In the genomic region with DNA sequence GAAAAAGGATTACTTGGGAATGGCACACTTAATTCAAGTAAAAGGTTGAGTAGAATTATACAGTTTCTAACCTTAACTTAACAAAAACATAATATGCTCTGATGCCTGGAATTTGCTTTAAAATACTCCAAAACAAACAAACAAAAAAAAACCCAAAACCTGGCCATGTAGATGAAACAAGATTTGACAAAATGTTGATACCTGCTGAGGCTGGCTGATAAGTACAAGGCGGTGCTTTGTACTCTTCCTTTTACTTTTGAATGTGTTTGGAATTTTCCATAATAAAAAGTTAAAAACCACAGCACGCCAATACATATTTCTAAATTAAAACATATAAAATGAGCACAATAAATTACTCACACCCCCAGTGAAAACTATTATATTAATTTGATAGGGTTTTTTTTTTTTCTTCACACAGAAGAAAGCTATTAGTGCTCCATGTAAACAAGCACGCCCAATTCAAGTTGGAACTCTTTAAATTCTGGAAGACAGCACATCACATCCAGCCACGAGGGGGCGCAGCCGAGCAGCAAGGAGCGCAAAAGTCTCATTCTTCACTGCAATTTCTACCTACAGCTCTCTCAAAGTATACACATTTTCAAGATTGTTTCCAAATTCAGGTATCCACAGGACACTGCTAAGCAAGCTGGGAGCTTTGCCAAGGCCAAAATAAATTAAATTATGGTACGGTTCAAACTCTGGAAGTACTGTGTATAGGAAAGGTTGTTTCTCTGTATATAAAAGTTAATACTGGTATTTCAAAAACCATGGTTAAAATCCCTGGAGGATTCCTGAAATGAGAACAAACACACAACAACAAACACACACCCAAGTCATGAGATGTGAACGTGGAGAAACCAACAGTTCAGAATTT, we compare ENCODE assay signal across 1 cellular context.
TF ChIP-seq lines count a peak whose summit lies in the region.

No MANE protein-coding gene starts in this region.

TF ChIP-seq in K562, 482 proteins besides CTCF, POLR2A, EP300 and RAD21 (continued from another document and continues in another):
- TF ChIP-seq MXI1 (IDR thresholded peaks at IDR 0.05; ENCODE audit: low read depth, low read length) (no peak), TBP (optimal IDR thresholded peaks at IDR 0.05; ENCODE audit: low read depth, low read length) (no peak), HSF4 (CRISPR knock-in tag; IDR thresholded peaks at IDR 0.05; ENCODE audit: borderline replicate concordance) (no peak), USF1 (CRISPR knock-in tag; IDR thresholded peaks at IDR 0.05) (no peak), KLF6 (CRISPR knock-in tag; IDR thresholded peaks at IDR 0.05; ENCODE audit: borderline replicate concordance) (no peak), ZNF583 (CRISPR knock-in tag; IDR thresholded peaks at IDR 0.05) (no peak), ZNF311 (CRISPR knock-in tag; IDR thresholded peaks at IDR 0.05) (no peak), BRF1 (IDR thresholded peaks at IDR 0.05; ENCODE audit: borderline replicate concordance, extremely low read depth, insufficient read length) (no peak), NFE2L1 (tag; IDR thresholded peaks at IDR 0.05; ENCODE audit: borderline replicate concordance, low read depth) (no peak), PHF8 (IDR thresholded peaks at IDR 0.05; ENCODE audit: borderline replicate concordance, low read length) (no peak), NONO (IDR thresholded peaks at IDR 0.05; ENCODE audit: low read depth in 2 of 2, low read length in 1 of 2) (no peak), TCF7 (IDR thresholded peaks at IDR 0.05; ENCODE audit: borderline replicate concordance) (no peak), ATF7 (IDR thresholded peaks at IDR 0.05) (no peak), PRPF4 (IDR thresholded peaks at IDR 0.05; ENCODE audit: insufficient read depth, low read depth, low read length, poor library complexity, severe bottlenecking) (no peak), GMEB1 (CRISPR knock-in tag; IDR thresholded peaks at IDR 0.05) (no peak), CCAR2 (IDR thresholded peaks at IDR 0.05; ENCODE audit: low read depth, low read length) (no peak), CAMTA2 (CRISPR knock-in tag; conservative IDR thresholded peaks at IDR 0.05) (no peak), NR2C2 (CRISPR knock-in tag; IDR thresholded peaks at IDR 0.05) (no peak), NR2C2 (tag; IDR thresholded peaks at IDR 0.05) (no peak), POLR2H (tag; IDR thresholded peaks at IDR 0.05; ENCODE audit: low read depth) (0 out of 2 replicates have a peak, but pooled peaks have one; percentile 31), ATF2 (CRISPR knock-in tag; IDR thresholded peaks at IDR 0.05) (no peak), TEAD2 (tag; IDR thresholded peaks at IDR 0.05) (no peak), MED1 (CRISPR knock-in tag; IDR thresholded peaks at IDR 0.05; ENCODE audit: borderline replicate concordance) (no peak), GATAD2A (IDR thresholded peaks at IDR 0.05) (no peak), GTF2F1 (IDR thresholded peaks at IDR 0.05; ENCODE audit: low read depth, low read length) (no peak), RCOR1 (IDR thresholded peaks at IDR 0.05; ENCODE audit: borderline replicate concordance in 1 of 2, low read depth in 2 of 2, low read length in 2 of 2) (peak in 1 of 2 experiments; percentile 45; a peak in 1 of 4 replicates), RNF2 (IDR thresholded peaks at IDR 0.05) (no peak), ZZZ3 (IDR thresholded peaks at IDR 0.05) (no peak), EP400 (IDR thresholded peaks at IDR 0.05) (peak; percentile 31; the same call in 1 of the 2 replicates), SAFB2 (IDR thresholded peaks at IDR 0.05; ENCODE audit: borderline replicate concordance, low read depth, low read length, severe bottlenecking) (no peak), DNMT1 (IDR thresholded peaks at IDR 0.05) (no peak), ZBTB9 (CRISPR knock-in tag; IDR thresholded peaks at IDR 0.05) (no peak), ZNF212 (CRISPR knock-in tag; IDR thresholded peaks at IDR 0.05) (no peak), FOXJ2 (tag; IDR thresholded peaks at IDR 0.05) (peak; percentile 73; the same call in 1 of the 2 replicates), KHSRP (IDR thresholded peaks at IDR 0.05) (peak; percentile 48; the same call in 1 of the 2 replicates), CXXC5 (CRISPR knock-in tag; IDR thresholded peaks at IDR 0.05) (peak; percentile 49), PTTG1 (tag; IDR thresholded peaks at IDR 0.05; ENCODE audit: low read depth) (no peak)
- TF ChIP-seq, protein P1, sequence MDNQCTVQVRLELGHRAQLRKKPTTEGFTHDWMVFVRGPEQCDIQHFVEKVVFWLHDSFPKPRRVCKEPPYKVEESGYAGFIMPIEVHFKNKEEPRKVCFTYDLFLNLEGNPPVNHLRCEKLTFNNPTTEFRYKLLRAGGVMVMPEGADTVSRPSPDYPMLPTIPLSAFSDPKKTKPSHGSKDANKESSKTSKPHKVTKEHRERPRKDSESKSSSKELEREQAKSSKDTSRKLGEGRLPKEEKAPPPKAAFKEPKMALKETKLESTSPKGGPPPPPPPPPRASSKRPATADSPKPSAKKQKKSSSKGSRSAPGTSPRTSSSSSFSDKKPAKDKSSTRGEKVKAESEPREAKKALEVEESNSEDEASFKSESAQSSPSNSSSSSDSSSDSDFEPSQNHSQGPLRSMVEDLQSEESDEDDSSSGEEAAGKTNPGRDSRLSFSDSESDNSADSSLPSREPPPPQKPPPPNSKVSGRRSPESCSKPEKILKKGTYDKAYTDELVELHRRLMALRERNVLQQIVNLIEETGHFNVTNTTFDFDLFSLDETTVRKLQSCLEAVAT (IDR thresholded peaks at IDR 0.05): 0 out of 4 replicates have a peak, but pooled peaks have one; percentile 14 to 18
- TF ChIP-seq, protein P2, sequence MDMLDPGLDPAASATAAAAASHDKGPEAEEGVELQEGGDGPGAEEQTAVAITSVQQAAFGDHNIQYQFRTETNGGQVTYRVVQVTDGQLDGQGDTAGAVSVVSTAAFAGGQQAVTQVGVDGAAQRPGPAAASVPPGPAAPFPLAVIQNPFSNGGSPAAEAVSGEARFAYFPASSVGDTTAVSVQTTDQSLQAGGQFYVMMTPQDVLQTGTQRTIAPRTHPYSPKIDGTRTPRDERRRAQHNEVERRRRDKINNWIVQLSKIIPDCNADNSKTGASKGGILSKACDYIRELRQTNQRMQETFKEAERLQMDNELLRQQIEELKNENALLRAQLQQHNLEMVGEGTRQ (CRISPR knock-in tag; IDR thresholded peaks at IDR 0.05): no peak
- TF ChIP-seq, protein P3, sequence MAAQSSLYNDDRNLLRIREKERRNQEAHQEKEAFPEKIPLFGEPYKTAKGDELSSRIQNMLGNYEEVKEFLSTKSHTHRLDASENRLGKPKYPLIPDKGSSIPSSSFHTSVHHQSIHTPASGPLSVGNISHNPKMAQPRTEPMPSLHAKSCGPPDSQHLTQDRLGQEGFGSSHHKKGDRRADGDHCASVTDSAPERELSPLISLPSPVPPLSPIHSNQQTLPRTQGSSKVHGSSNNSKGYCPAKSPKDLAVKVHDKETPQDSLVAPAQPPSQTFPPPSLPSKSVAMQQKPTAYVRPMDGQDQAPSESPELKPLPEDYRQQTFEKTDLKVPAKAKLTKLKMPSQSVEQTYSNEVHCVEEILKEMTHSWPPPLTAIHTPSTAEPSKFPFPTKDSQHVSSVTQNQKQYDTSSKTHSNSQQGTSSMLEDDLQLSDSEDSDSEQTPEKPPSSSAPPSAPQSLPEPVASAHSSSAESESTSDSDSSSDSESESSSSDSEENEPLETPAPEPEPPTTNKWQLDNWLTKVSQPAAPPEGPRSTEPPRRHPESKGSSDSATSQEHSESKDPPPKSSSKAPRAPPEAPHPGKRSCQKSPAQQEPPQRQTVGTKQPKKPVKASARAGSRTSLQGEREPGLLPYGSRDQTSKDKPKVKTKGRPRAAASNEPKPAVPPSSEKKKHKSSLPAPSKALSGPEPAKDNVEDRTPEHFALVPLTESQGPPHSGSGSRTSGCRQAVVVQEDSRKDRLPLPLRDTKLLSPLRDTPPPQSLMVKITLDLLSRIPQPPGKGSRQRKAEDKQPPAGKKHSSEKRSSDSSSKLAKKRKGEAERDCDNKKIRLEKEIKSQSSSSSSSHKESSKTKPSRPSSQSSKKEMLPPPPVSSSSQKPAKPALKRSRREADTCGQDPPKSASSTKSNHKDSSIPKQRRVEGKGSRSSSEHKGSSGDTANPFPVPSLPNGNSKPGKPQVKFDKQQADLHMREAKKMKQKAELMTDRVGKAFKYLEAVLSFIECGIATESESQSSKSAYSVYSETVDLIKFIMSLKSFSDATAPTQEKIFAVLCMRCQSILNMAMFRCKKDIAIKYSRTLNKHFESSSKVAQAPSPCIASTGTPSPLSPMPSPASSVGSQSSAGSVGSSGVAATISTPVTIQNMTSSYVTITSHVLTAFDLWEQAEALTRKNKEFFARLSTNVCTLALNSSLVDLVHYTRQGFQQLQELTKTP (IDR thresholded peaks at IDR 0.05; ENCODE audit: low read depth in 1 of 2, partially characterized antibody in 2 of 2): no peak
- TF ChIP-seq, protein P4, sequence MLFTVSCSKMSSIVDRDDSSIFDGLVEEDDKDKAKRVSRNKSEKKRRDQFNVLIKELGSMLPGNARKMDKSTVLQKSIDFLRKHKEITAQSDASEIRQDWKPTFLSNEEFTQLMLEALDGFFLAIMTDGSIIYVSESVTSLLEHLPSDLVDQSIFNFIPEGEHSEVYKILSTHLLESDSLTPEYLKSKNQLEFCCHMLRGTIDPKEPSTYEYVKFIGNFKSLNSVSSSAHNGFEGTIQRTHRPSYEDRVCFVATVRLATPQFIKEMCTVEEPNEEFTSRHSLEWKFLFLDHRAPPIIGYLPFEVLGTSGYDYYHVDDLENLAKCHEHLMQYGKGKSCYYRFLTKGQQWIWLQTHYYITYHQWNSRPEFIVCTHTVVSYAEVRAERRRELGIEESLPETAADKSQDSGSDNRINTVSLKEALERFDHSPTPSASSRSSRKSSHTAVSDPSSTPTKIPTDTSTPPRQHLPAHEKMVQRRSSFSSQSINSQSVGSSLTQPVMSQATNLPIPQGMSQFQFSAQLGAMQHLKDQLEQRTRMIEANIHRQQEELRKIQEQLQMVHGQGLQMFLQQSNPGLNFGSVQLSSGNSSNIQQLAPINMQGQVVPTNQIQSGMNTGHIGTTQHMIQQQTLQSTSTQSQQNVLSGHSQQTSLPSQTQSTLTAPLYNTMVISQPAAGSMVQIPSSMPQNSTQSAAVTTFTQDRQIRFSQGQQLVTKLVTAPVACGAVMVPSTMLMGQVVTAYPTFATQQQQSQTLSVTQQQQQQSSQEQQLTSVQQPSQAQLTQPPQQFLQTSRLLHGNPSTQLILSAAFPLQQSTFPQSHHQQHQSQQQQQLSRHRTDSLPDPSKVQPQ (CRISPR knock-in tag; IDR thresholded peaks at IDR 0.05; ENCODE audit: borderline replicate concordance): no peak
- TF ChIP-seq, protein P5, sequence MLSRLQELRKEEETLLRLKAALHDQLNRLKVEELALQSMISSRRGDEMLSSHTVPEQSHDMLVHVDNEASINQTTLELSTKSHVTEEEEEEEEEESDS (CRISPR knock-in tag; IDR thresholded peaks at IDR 0.05): no peak
- TF ChIP-seq, protein P6, sequence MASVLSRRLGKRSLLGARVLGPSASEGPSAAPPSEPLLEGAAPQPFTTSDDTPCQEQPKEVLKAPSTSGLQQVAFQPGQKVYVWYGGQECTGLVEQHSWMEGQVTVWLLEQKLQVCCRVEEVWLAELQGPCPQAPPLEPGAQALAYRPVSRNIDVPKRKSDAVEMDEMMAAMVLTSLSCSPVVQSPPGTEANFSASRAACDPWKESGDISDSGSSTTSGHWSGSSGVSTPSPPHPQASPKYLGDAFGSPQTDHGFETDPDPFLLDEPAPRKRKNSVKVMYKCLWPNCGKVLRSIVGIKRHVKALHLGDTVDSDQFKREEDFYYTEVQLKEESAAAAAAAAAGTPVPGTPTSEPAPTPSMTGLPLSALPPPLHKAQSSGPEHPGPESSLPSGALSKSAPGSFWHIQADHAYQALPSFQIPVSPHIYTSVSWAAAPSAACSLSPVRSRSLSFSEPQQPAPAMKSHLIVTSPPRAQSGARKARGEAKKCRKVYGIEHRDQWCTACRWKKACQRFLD (CRISPR knock-in tag; IDR thresholded peaks at IDR 0.05): no peak
